12 cellular contexts compared by ENCODE assay signal in the genomic region with DNA sequence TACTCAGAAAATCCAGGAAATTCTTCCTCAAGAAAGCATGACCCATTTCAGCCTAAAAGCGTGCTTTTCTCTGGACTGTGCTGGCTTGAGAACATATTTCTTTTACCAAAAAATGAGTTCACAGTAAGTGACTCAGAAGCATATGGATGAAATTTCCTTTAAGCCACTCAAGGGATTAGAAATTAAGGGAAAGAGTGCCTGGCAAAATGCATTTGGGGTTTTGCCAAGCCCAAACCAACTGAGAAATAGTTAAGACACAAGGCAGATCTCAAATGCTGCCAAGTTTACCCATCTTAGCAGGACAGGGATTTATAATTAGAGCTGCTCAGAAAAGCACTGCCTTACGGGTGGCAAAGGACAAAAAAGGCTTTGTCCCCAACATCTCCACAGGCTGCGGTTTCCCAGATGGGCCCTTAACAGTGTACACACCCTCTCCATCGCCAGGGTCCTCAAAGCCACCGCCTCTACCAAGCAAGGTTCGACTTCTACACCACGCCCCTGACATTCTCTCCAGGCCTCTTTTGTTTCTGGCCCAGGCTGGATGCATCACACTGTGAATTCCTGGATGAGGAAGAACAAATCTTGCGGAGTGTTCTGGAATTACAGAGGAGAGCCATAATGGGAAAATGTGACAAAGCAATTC. TPM values are rescaled to one million over a fixed set of nuclear protein-coding genes. Genes with fewer than 3 reads are reported as not detected.
DNase-seq lines count a peak whose midpoint lies in the region; ATAC-seq, FAIRE-seq and TF ChIP-seq lines count a peak whose summit lies in the region.
"Had no signal": no experiment of that assay in that cellular context is flagged by ENCODE, and none has a peak within 500 bp of the region (broad histone marks: within the 10 kb centered on the region; RNA-seq: fewer than 3 reads in every experiment).

No MANE protein-coding gene starts in this region.

- peak; percentile 99 for DNase-seq in AG10803 (ENCODE audit: low read depth)
- peak; percentile 31 for DNase-seq in NCI-H2171 (lab: John Stamatoyannopoulos, UW)
- peak in 4 of 10 donors; percentile 19 to 61 (median 34) for DNase-seq in dorsolateral prefrontal cortex
- no peak for DNase-seq in effector CD8-positive, alpha-beta T cell (lab: John Stamatoyannopoulos, UW)
- no peak for DNase-seq in RPMI8226
- no peak for DNase-seq in activated CD8-positive, alpha-beta T cell treated with anti-CD3 and anti-CD28 coated beads for 36 hours
- DNase-seq in GM12892 (ENCODE audit: insufficient read length), result no peak
- DNase-seq: activated T-cell treated with anti-CD3 and anti-CD28 coated beads, Interleukin-2, amount 50 U/mL, for 72 hours; CD8-positive, alpha-beta T cell had no signal

- H3K27me3 ChIP-seq in dorsolateral prefrontal cortex, result no peaks in the 10 kb centered on the region
- no peaks in the 10 kb centered on the region for H3K27me3 ChIP-seq in muscle layer of duodenum (ENCODE audit: low read depth, low read length)

- H3K27ac ChIP-seq in dorsolateral prefrontal cortex (peak overlapping the region in 53 of 59 donors; percentile 0 to 89 (median 65)), muscle layer of duodenum (ENCODE audit: low read length) (peak overlapping the region; percentile 73)
- H3K27ac ChIP-seq: HL-60 had no signal

- TF ChIP-seq CTCF in AG10803 (conservative IDR thresholded peaks at IDR 0.05; ENCODE audit: low read length), result peak; percentile 17; the same call in 1 of the 2 replicates
- TF ChIP-seq CTCF in dorsolateral prefrontal cortex (IDR thresholded peaks at IDR 0.05 in 54 of 56, conservative IDR thresholded peaks at IDR 0.05 in 2 of 56; ENCODE audit: low read depth in 1 of 56, partially characterized antibody in 56 of 56), result no peak
- no peak for TF ChIP-seq CTCF in activated CD8-positive, alpha-beta T cell treated with anti-CD3 and anti-CD28 coated beads for 36 hours (IDR thresholded peaks at IDR 0.05)

- no peak for FAIRE-seq in GM12892 (lab: Jason Lieb, UNC)

- H3K4me3 ChIP-seq in AG10803 (ENCODE audit: low read length) (no peak overlapping the region), dorsolateral prefrontal cortex (no peak overlapping the region), muscle layer of duodenum (ENCODE audit: low read depth in 1 of 2, low read length in 2 of 2) (no peak overlapping the region)

- no peaks in the 10 kb centered on the region for H3K27me3 Mint-ChIP-seq in activated CD8-positive, alpha-beta T cell treated with anti-CD3 and anti-CD28 coated beads for 36 hours

- no peaks in the 10 kb centered on the region for H3K36me3 Mint-ChIP-seq in activated CD8-positive, alpha-beta T cell treated with anti-CD3 and anti-CD28 coated beads for 36 hours (ENCODE audit: low read depth)
- H3K36me3 Mint-ChIP-seq: CD8-positive, alpha-beta T cell had no signal

- intact Hi-C loops in dorsolateral prefrontal cortex (cut with DNase I), result loop anchor here in 1 of 2 donors (5.0 kb wide), 1 partner anchor 109 kb away; no protein-coding TSS in a partner anchor
- intact Hi-C loops in activated CD8-positive, alpha-beta T cell treated with anti-CD3 and anti-CD28 coated beads for 36 hours (cut with micrococcal nuclease), result loop anchor here (10.0 kb wide), 1 partner anchor 112 kb away; no protein-coding TSS in a partner anchor

- H3K36me3 ChIP-seq in muscle layer of duodenum (ENCODE audit: control insufficient read depth in 1 of 2, insufficient read depth in 2 of 2, low read length in 2 of 2), result no peaks in the 10 kb centered on the region

- POLR2A ChIA-PET in activated CD8-positive, alpha-beta T cell treated with anti-CD3 and anti-CD28 coated beads for 36 hours (lab: Charles Lee), result no interaction called here

- peaks cover 0 to 4% of the 10 kb centered on the region in 2 donors for H3K4me1 ChIP-seq in muscle layer of duodenum (ENCODE audit: control insufficient read depth in 1 of 2, insufficient read depth in 2 of 2, low read length in 2 of 2)

- H3K9me3 ChIP-seq in muscle layer of duodenum (ENCODE audit: control insufficient read depth in 1 of 2, low read length in 2 of 2), result no peaks in the 10 kb centered on the region

- no peak for TF ChIP-seq POLR2A in GM12892 (IDR thresholded peaks at IDR 0.05; ENCODE audit: low read depth, low read length)

- H3K4me3 Mint-ChIP-seq in activated CD8-positive, alpha-beta T cell treated with anti-CD3 and anti-CD28 coated beads for 36 hours, result no peak overlapping the region
- H3K4me3 Mint-ChIP-seq: activated T-cell treated with anti-CD3 and anti-CD28 coated beads, Interleukin-2, amount 50 U/mL, for 72 hours; CD8-positive, alpha-beta T cell had no signal

- H3K27ac Mint-ChIP-seq in activated CD8-positive, alpha-beta T cell treated with anti-CD3 and anti-CD28 coated beads for 36 hours, result no peak overlapping the region
- H3K27ac Mint-ChIP-seq: activated T-cell treated with anti-CD3 and anti-CD28 coated beads, Interleukin-2, amount 50 U/mL, for 72 hours; CD8-positive, alpha-beta T cell had no signal

- H3K4me1 Mint-ChIP-seq in activated CD8-positive, alpha-beta T cell treated with anti-CD3 and anti-CD28 coated beads for 36 hours (ENCODE audit: low read depth), result no peaks in the 10 kb centered on the region

- CTCF ChIA-PET in activated CD8-positive, alpha-beta T cell treated with anti-CD3 and anti-CD28 coated beads for 36 hours (lab: Charles Lee), result interaction anchor here (1.2 kb wide), 1 partner anchor 172 kb away, joined by 3 read pairs; no protein-coding TSS in a partner anchor

- ATAC-seq in activated CD8-positive, alpha-beta T cell treated with anti-CD3 and anti-CD28 coated beads for 36 hours, result no peak
- ATAC-seq: activated T-cell treated with anti-CD3 and anti-CD28 coated beads, Interleukin-2, amount 50 U/mL, for 72 hours; CD8-positive, alpha-beta T cell; Panc1 had no signal

- H3K9me3 Mint-ChIP-seq in activated CD8-positive, alpha-beta T cell treated with anti-CD3 and anti-CD28 coated beads for 36 hours, result no peaks in the 10 kb centered on the region
- H3K9me3 Mint-ChIP-seq: activated T-cell treated with anti-CD3 and anti-CD28 coated beads, Interleukin-2, amount 50 U/mL, for 72 hours; CD8-positive, alpha-beta T cell had no signal

RNA-seq across cellular contexts. Expression of a gene that starts 30.1 kb away (rescaled TPM):
- total RNA-seq in dorsolateral prefrontal cortex, result 10 to 100 TPM; 11.0 to 45.0 (median 24.7) TPM
- under 1 TPM; 0.58 to 0.74 TPM for total RNA-seq in activated CD8-positive, alpha-beta T cell treated with anti-CD3 and anti-CD28 coated beads for 36 hours
- polyA plus RNA-seq in GM12892 (2012; ENCODE audit: missing spikeins), result 0.19 TPM

RNA-seq across cellular contexts. Expression of a gene that starts 56.6 kb away (rescaled TPM):
- 10 to 100 TPM; 17.9 to 47.7 (median 29.0) TPM for total RNA-seq in dorsolateral prefrontal cortex
- total RNA-seq in activated CD8-positive, alpha-beta T cell treated with anti-CD3 and anti-CD28 coated beads for 36 hours, result 1 to 10 TPM; 4.8 to 5.3 TPM
- 1.4 TPM for polyA plus RNA-seq in GM12892 (2012; ENCODE audit: missing spikeins)

Comparison
In these comparisons a context has a peak if more than half of its experiments do, and no peak if none do; other contexts are left out.
1. DNase-seq: peak in AG10803 (single experiment) and NCI-H2171 (single experiment); none in effector CD8-positive, alpha-beta T cell (single experiment), RPMI8226 (single experiment), activated CD8-positive, alpha-beta T cell treated with anti-CD3 and anti-CD28 coated beads for 36 hours (single experiment) and GM12892 (single experiment).
2. RNA of a gene that starts 30.1 kb away (total RNA-seq): 11.0 to 45.0 TPM in dorsolateral prefrontal cortex; 0.58 to 0.74 TPM in activated CD8-positive, alpha-beta T cell treated with anti-CD3 and anti-CD28 coated beads for 36 hours; every median in the first group is over 4 times any median in the second.